In the genomic region with DNA sequence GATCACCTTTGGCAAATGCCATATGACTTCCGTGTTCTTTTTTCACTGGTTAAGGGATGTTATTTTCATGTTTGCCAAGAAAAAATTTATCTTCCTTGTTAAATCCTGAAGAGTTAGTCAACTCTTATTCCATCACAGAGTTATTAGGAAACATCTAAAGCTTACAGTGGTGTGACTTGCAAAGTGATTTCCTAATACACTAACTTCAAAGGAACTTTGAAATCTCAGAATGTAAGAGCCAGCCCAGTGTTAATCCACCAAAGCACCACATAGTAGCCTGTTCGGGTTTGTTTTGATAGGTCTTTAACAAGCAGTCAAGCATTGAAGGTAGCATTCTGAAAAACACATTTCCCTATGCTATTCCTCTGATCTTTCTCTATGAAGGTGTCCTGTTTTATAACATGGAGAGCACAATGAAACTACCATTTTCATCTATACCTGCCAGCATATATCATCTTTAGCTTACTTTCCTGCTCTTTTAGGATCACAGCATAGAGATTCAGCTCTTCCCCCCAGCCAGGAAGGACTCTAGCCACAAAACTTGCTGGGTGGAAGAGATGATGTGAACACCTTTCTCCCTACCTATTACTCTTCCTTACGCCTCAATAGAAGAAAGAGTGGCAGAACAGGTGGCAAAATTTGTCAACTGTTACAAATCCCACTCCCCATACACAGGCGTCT, we compare ENCODE assay signal across 14 cellular contexts.
DNase-seq lines count a peak whose midpoint lies in the region; ATAC-seq and TF ChIP-seq lines count a peak whose summit lies in the region.
"Had no signal": no experiment of that assay in that cellular context is flagged by ENCODE, and none has a peak within 500 bp of the region (broad histone marks: within the 10 kb centered on the region; RNA-seq: fewer than 3 reads in every experiment).

No MANE protein-coding gene starts in this region.

- H3K4me1 Mint-ChIP-seq in mesothelial cell of epicardium, result peaks cover 45% of the 10 kb centered on the region

- H3K4me1 ChIP-seq in PC-3 (ENCODE audit: insufficient read depth, low read length), result peaks cover 19% of the 10 kb centered on the region
- no peaks in the 10 kb centered on the region for H3K4me1 ChIP-seq in transverse colon
- H3K4me1 ChIP-seq: BLaER1, SJSA1 had no signal

- H3K4me3 ChIP-seq in PC-3 (ENCODE audit: low read length) (no peak overlapping the region), transverse colon (no peak overlapping the region)
- H3K4me3 ChIP-seq: BLaER1, SJSA1 had no signal

- no peaks in the 10 kb centered on the region for H3K36me3 ChIP-seq in PC-3 (ENCODE audit: low read depth, low read length)
- no peaks in the 10 kb centered on the region for H3K36me3 ChIP-seq in transverse colon
- H3K36me3 ChIP-seq: BLaER1, SJSA1 had no signal

- H3K9me2 ChIP-seq in PC-3 (replicated peaks; ENCODE audit: low read length), result no peaks in the 10 kb centered on the region

- no peak overlapping the region for H3K27ac ChIP-seq in PC-3 (ENCODE audit: low read length)
- no peak overlapping the region for H3K27ac ChIP-seq in transverse colon
- H3K27ac ChIP-seq: BLaER1, SJSA1 had no signal

- peak; percentile 69 for ATAC-seq in PC-3
- no peak for ATAC-seq in GM21737 (IDR thresholded peaks at IDR 0.05; ENCODE audit: unreplicated experiment)

- in situ Hi-C loops in transverse colon (cut with MboI; ENCODE audit: low pct_ligation_motif_present in 1 of 4, low pct_unique_long_range_greater_than_20kb in 1 of 4, low sequenced_read_pairs in 3 of 4), result no loop called here

- no peak overlapping the region for H2AFZ ChIP-seq in PC-3 (ENCODE audit: low read length)

- peak; percentile 6 for DNase-seq in GM04503 (ENCODE audit: low read depth)
- DNase-seq in PC-3, result peak; percentile 55
- DNase-seq in fibroblast of gingiva (ENCODE audit: low read depth), result peak; percentile 45
- no peak for DNase-seq in mesothelial cell of epicardium (ENCODE audit: low spot score in 2 of 2, unreplicated experiment in 2 of 2)
- DNase-seq in NCI-H446 (lab: John Stamatoyannopoulos, UW), result no peak
- DNase-seq in COLO829 (ENCODE audit: low spot score), result no peak
- DNase-seq in transverse colon, result no peak
- DNase-seq: activated CD8-positive, alpha-beta memory T cell treated with anti-CD3 and anti-CD28 coated beads for 24 hours; activated gamma-delta T cell treated with Interleukin-2 at 50 U/mL for 16 hours; NCI-H2171 had no signal

- H3K79me2 ChIP-seq in PC-3 (ENCODE audit: low read length), result no peaks in the 10 kb centered on the region

- TF ChIP-seq CTCF in PC-3 (conservative IDR thresholded peaks at IDR 0.05; ENCODE audit: low read depth, low read length), result no peak
- no peak for TF ChIP-seq CTCF in mesothelial cell of epicardium (IDR thresholded peaks at IDR 0.05; ENCODE audit: unreplicated experiment)
- TF ChIP-seq CTCF in transverse colon (IDR thresholded peaks at IDR 0.05), result no peak

- peaks cover 6% of the 10 kb centered on the region for H3K36me3 Mint-ChIP-seq in mesothelial cell of epicardium

- H3K9me3 ChIP-seq in PC-3 (ENCODE audit: low read length) (no peaks in the 10 kb centered on the region), transverse colon (peaks cover 0 to 5% of the 10 kb centered on the region in 2 donors)
- H3K9me3 ChIP-seq: SJSA1 had no signal

- no peak overlapping the region for H3K4me3 Mint-ChIP-seq in mesothelial cell of epicardium

- POLR2A ChIA-PET in PC-3 (lab: Charles Lee; ENCODE audit: unreplicated experiment), result no interaction called here

- peaks cover 7% of the 10 kb centered on the region for H3K9me3 Mint-ChIP-seq in mesothelial cell of epicardium

- H3K9ac ChIP-seq in PC-3 (ENCODE audit: low read length), result no peak overlapping the region
- H3K9ac ChIP-seq: BLaER1 had no signal

- TF ChIP-seq POLR2A in transverse colon (IDR thresholded peaks at IDR 0.05), result no peak

- CTCF ChIA-PET in PC-3 (lab: Charles Lee), result no interaction called here

- H3K27me3 ChIP-seq in PC-3 (ENCODE audit: low read length), result no peaks in the 10 kb centered on the region
- H3K27me3 ChIP-seq in transverse colon, result no peaks in the 10 kb centered on the region
- H3K27me3 ChIP-seq: BLaER1 had no signal

- peak overlapping the region; percentile 55 for H3K4me2 ChIP-seq in PC-3 (ENCODE audit: low read length)
- H3K4me2 ChIP-seq: BLaER1 had no signal

- BruUV-seq in PC-3 (replicated peaks; lab: Mats Ljungman, UMichigan), result no TSS peak

- H4K20me1 ChIP-seq in PC-3 (ENCODE audit: low read length), result no peaks in the 10 kb centered on the region
- H4K20me1 ChIP-seq: BLaER1 had no signal

- intact Hi-C loops in PC-3 (cut with micrococcal nuclease), result no loop called here
- intact Hi-C loops in transverse colon (cut with DNase I; ENCODE audit: low total_unique reads), result no loop called here

- WGBS in transverse colon (ENCODE audit: low coverage in 1 of 2), 2 donors, result 68 to 72% methylated on average over 4 of the region's 4 CpGs

- no peak for TF ChIP-seq EP300 in transverse colon (IDR thresholded peaks at IDR 0.05; ENCODE audit: low read depth)

- H3K27me3 Mint-ChIP-seq in mesothelial cell of epicardium (ENCODE audit: low read depth), result no peaks in the 10 kb centered on the region

- no peaks in the 10 kb centered on the region for H3F3A ChIP-seq in PC-3 (ENCODE audit: low read length, unreplicated experiment)

- peak overlapping the region; percentile 11 for H3K27ac Mint-ChIP-seq in mesothelial cell of epicardium
- H3K27ac Mint-ChIP-seq: progenitor cell of endocrine pancreas had no signal

Comparison
In these comparisons a context has a peak if more than half of its experiments do, and no peak if none do; other contexts are left out.
1. DNase-seq: peak in GM04503 (single experiment), PC-3 (single experiment) and fibroblast of gingiva (single experiment); none in mesothelial cell of epicardium (0 of 2), NCI-H446 (0 of 2), COLO829 (single experiment) and transverse colon (single experiment).